ENCODE assay signal across 8 cellular contexts in the genomic region with DNA sequence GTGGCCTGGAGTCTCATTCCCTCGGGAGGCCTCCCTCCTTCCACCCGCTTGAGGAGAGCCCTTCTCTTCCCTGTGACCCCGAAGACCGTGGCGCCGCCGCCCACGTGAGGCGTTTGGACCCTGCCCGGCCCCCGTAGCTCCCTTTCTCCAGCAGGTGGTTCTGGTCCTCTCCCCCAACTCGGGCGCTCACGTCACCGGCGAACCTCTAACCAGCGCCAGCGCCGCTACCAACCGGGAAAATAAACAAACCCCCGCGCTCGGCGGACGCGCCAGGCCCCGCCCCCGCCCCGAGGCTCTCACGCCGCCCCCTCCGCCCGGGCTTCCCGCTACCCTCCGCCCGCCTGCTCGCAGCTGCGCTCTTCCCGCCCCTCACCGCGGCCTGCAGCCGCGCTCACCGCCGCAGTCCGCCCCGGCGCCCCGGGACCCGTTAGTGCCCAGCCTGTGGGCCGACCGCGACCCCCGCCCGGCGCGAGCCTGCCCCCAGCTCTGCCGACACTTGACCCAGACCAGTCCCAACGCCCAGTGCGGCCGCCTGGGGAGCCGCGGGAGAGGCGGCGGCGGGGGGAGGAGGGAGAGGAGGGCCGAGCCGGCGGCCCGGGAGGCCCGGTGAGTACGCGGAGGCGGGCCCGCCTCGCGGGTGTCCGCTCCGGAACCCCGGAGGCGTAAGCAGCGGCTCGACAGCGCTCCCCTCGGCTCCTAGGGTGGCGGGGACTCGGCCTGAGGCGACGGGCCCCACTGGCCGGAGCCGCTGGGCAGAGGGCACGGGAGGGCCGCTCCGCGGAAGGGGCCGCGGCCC.
DNase-seq lines count a peak whose midpoint lies in the region; ATAC-seq and TF ChIP-seq lines count a peak whose summit lies in the region.
"Not testable (repeated sequence)": the region's sequence is repeated elsewhere in the genome, so short reads cannot be mapped to it uniquely, and the experiment has no call there.

No MANE protein-coding gene starts in this region.

- H3K4me3 Mint-ChIP-seq in chondrocyte (ENCODE audit: unreplicated experiment), result not testable (repeated sequence)

- not testable (repeated sequence) for H3K9me3 Mint-ChIP-seq in chondrocyte (ENCODE audit: low read depth)

- H3K27me3 Mint-ChIP-seq in chondrocyte (ENCODE audit: low read depth), result not testable (repeated sequence)

- H3K36me3 Mint-ChIP-seq in chondrocyte (ENCODE audit: low read depth), result not testable (repeated sequence)

- in situ Hi-C loops in GM18951 (cut with MboI; ENCODE audit: low sequenced_read_pairs, unreplicated experiment), result loop anchor here (25.0 kb wide), 1 partner anchor 107 kb away; no protein-coding TSS in a partner anchor

- not testable (repeated sequence) for H3K4me1 Mint-ChIP-seq in chondrocyte (ENCODE audit: low read depth)

- not testable (repeated sequence) for H3K27ac Mint-ChIP-seq in chondrocyte (ENCODE audit: unreplicated experiment)

- ATAC-seq in HG03108 (IDR thresholded peaks at IDR 0.05; ENCODE audit: unreplicated experiment), result peak; percentile 77

- peak; percentile 45 for TF ChIP-seq POLR2A in GM18951 (IDR thresholded peaks at IDR 0.05; ENCODE audit: extremely low read depth, insufficient read depth, insufficient read length)

- DNase-seq in AG08396 (ENCODE audit: low spot score) (peak; percentile 68), NCI-H2171 treated with DMSO at 0.1 percent for 48 hours (lab: John Stamatoyannopoulos, UW) (peak; percentile 65), kidney glomerular epithelial cell (lab: John Stamatoyannopoulos, UW) (peak; percentile 34)
- DNase-seq in activated CD4-positive, alpha-beta T cell treated with anti-CD3 and anti-CD28 coated beads for 1 hour, result peak; percentile 63
- DNase-seq in chondrocyte (ENCODE audit: low spot score), result not testable (repeated sequence)
- DNase-seq in stimulated activated CD4-positive, alpha-beta T cell treated with anti-CD3 and anti-CD28 coated beads, Interleukin-15, amount 100 ng/mL, for 1 hour (ENCODE audit: low read depth in 1 of 2, low spot score in 1 of 2), result peak; percentile 50 to 56

- TF ChIP-seq CTCF in chondrocyte (IDR thresholded peaks at IDR 0.05), result peak; percentile 45
